Comparison of ENCODE assay signal across 26 cellular contexts in genomic region chr5:171481791-171482536, GRCh38.
"Had no signal": no experiment of that assay in that cellular context is flagged by ENCODE, and none has a peak within 500 bp of the region (broad histone marks: within the 10 kb centered on the region; RNA-seq: fewer than 3 reads in every experiment).

No MANE protein-coding gene starts in this region.

- ATAC-seq: activated CD4-positive, CD25-positive, alpha-beta regulatory T cell treated with anti-CD3 and anti-CD28 coated beads, Interleukin-2, amount 50 U/mL, for 24 hours; activated CD8-positive, alpha-beta T cell treated with anti-CD3 and anti-CD28 coated beads for 36 hours; activated T-cell treated with anti-CD3 and anti-CD28 coated beads, Interleukin-2, amount 50 U/mL, for 72 hours; Panc1; SK-N-SH treated with all-trans-retinoic acid at 6 μM for 48 hours had no signal

- H3K9me3 ChIP-seq: SJSA1 had no signal

- H3K36me3 ChIP-seq: brain microvascular endothelial cell, cardiac muscle cell, SJSA1 had no signal

- H3K4me1 ChIP-seq: SJSA1 had no signal

- DNase-seq: activated CD4-positive, alpha-beta T cell treated with anti-CD3 and anti-CD28 coated beads for 4 hours; activated CD8-positive, alpha-beta memory T cell treated with anti-CD3 and anti-CD28 coated beads, Interleukin-2, amount 50 U/mL, for 4 hours; activated CD8-positive, alpha-beta T cell treated with anti-CD3 and anti-CD28 coated beads for 36 hours; activated gamma-delta T cell treated with Interleukin-2 at 50 U/mL for 16 hours; activated naive CD4-positive, alpha-beta T cell treated with anti-CD3 and anti-CD28 coated beads, Interleukin-2, amount 10 ng/mL, durations not matched to agents 7 days and 5 days; activated naive CD8-positive, alpha-beta T cell treated with anti-CD3 and anti-CD28 coated beads for 36 hours; activated T-cell treated with anti-CD3 and anti-CD28 coated beads, Interleukin-2, amount 50 U/mL, for 72 hours; NCI-H1092; NCI-H1417; NCI-H1694 treated with DMSO at 0.1 percent for 48 hours; NCI-H2029 treated with DMSO at 0.1 percent for 48 hours; NCI-H345; NCI-H510A treated with DMSO at 0.1 percent for 48 hours; NCI-H69; NK-92 treated with Interleukin-12 subunit alpha and Interleukin-12 subunit beta, amount 100 ng/mL, for 24 hours; OCI-M1; RPMI8226; SHP77; SW 1271 had no signal

- H3K4me3 ChIP-seq: cardiac muscle cell, SJSA1 had no signal

- H3K27me3 ChIP-seq: cardiac muscle cell, SJSA1 had no signal

- H3K27ac ChIP-seq: brain microvascular endothelial cell, cardiac muscle cell, KMS-11, SJSA1 had no signal
